9 cellular contexts compared by ENCODE assay signal in genomic region chr22:31970490-31971444, GRCh38. TPM values are rescaled to one million over a fixed set of nuclear protein-coding genes. Genes with fewer than 3 reads are reported as not detected.
DNase-seq lines count a peak whose midpoint lies in the region; ATAC-seq, FAIRE-seq and TF ChIP-seq lines count a peak whose summit lies in the region.
"Had no signal": no experiment of that assay in that cellular context is flagged by ENCODE, and none has a peak within 500 bp of the region (broad histone marks: within the 10 kb centered on the region; RNA-seq: fewer than 3 reads in every experiment).

No MANE protein-coding gene starts in this region.

- H3K27ac ChIP-seq in C4-2B (peak overlapping the region; percentile 30), SJCRH30 (no peak overlapping the region), neutrophil (peak overlapping the region; percentile 12), subcutaneous abdominal adipose tissue (ENCODE audit: low read depth, low read length) (no peak overlapping the region)

- DNase-seq in LHCN-M2 (ENCODE audit: low read depth) (peak; percentile 56), SJCRH30 (peak; percentile 76 to 90), frontal cortex (ENCODE audit: low spot score in 2 of 2) (peak; percentile 68 to 89)
- DNase-seq in activated naive CD4-positive, alpha-beta T cell (lab: John Stamatoyannopoulos, UW) = peak; percentile 68 to 84 (median 82)

- H3K36me3 ChIP-seq in SJCRH30 (no peaks in the 10 kb centered on the region), neutrophil (no peaks in the 10 kb centered on the region), subcutaneous abdominal adipose tissue (ENCODE audit: control insufficient read depth in 5 of 5, insufficient read depth in 5 of 5, low read length in 5 of 5) (no peaks in the 10 kb centered on the region)

- H3K27me3 ChIP-seq in SJCRH30 = no peaks in the 10 kb centered on the region; the same call in 1 of the 2 replicates
- H3K27me3 ChIP-seq in neutrophil = peaks cover 15% of the 10 kb centered on the region
- H3K27me3 ChIP-seq in subcutaneous abdominal adipose tissue (ENCODE audit: control insufficient read depth in 5 of 5, insufficient read depth in 4 of 5, low read length in 5 of 5) = peaks cover 0 to 2% (median 0%) of the 10 kb centered on the region in 5 donors

- H3K9ac ChIP-seq in subcutaneous abdominal adipose tissue (ENCODE audit: low read length in 5 of 5) = peak overlapping the region in 3 of 5 donors; percentile 46 to 90 (median 80)

- H3K4me3 ChIP-seq in SJCRH30 = peak overlapping the region; percentile 49
- H3K4me3 ChIP-seq in neutrophil (ENCODE audit: low read depth in 1 of 2, low read length in 1 of 2) = peak overlapping the region; percentile 55 to 59
- H3K4me3 ChIP-seq in subcutaneous abdominal adipose tissue (ENCODE audit: low read depth in 1 of 5, low read length in 5 of 5) = peak overlapping the region; percentile 50 to 74 (median 64)

- no peaks in the 10 kb centered on the region for H3K9me3 ChIP-seq in SJCRH30 (replicated peaks)
- H3K9me3 ChIP-seq in neutrophil = no peaks in the 10 kb centered on the region
- no peaks in the 10 kb centered on the region for H3K9me3 ChIP-seq in subcutaneous abdominal adipose tissue (ENCODE audit: control insufficient read depth in 5 of 5, low read length in 5 of 5)

- no peaks in the 10 kb centered on the region for H3K4me1 ChIP-seq in SJCRH30
- peaks cover 9 to 10% of the 10 kb centered on the region in 2 experiments for H3K4me1 ChIP-seq in neutrophil (ENCODE audit: control insufficient read depth in 1 of 2, insufficient read depth in 1 of 2, low read depth in 1 of 2, low read length in 1 of 2)
- H3K4me1 ChIP-seq in subcutaneous abdominal adipose tissue (ENCODE audit: control insufficient read depth in 5 of 5, insufficient read depth in 5 of 5, low read length in 5 of 5) = peaks cover 0 to 13% (median 11%) of the 10 kb centered on the region in 5 donors

- no peak for FAIRE-seq in frontal cortex (lab: Jason Lieb, UNC)
- FAIRE-seq: TTC549 had no signal

- peak; percentile 77 for ATAC-seq in GM19438 (IDR thresholded peaks at IDR 0.05; ENCODE audit: low read depth, unreplicated experiment)

- TF ChIP-seq CTCF in C4-2B (conservative IDR thresholded peaks at IDR 0.05) (peak; percentile 99), neutrophil (IDR thresholded peaks at IDR 0.05) (peak; percentile 98)

RNA-seq across cellular contexts. Expression of gene YWHAH, which starts 26.4 kb away (rescaled TPM):
- total RNA-seq in LHCN-M2 (2014; rRNA removed) (154 and 167 TPM in 2 replicates), frontal cortex (255 TPM)
- 159 TPM for polyA plus RNA-seq in LHCN-M2 (2012)
- 100 and 106 TPM in 2 replicates for total RNA-seq in SJCRH30 (2014; rRNA removed; shearing (Covaris generic))

Comparison
In these comparisons a context has a peak if more than half of its experiments do, and no peak if none do; other contexts are left out.
1. H3K27ac ChIP-seq: peak in C4-2B (single experiment) and neutrophil (single experiment); none in SJCRH30 (single experiment) and subcutaneous abdominal adipose tissue (single experiment).
2. Peak in every context shown above with its lines, with median percentiles within 50 percentile points of each other: DNase-seq and H3K4me3 ChIP-seq.